In genomic region chr12:128138125-128138524, GRCh38 we compare ENCODE assay signal across 22 cellular contexts.
"Had no signal": no experiment of that assay in that cellular context is flagged by ENCODE, and none has a peak within 500 bp of the region (broad histone marks: within the 10 kb centered on the region; RNA-seq: fewer than 3 reads in every experiment).

No MANE protein-coding gene starts in this region.

- H3K4me3 ChIP-seq: colonic mucosa, esophagus squamous epithelium, heart right ventricle, ovary, prostate gland, skin epidermis, testis, transverse colon had no signal

- H3K27ac ChIP-seq: colonic mucosa, epithelial cell of prostate, esophagus squamous epithelium, heart right ventricle, neutrophil, ovary, prostate gland, skin epidermis, testis, transverse colon had no signal

- H3K36me3 ChIP-seq: colonic mucosa, esophagus squamous epithelium, heart right ventricle, neutrophil, ovary, prostate gland, transverse colon had no signal

- H3K9me3 ChIP-seq: colonic mucosa, esophagus squamous epithelium, heart right ventricle, neutrophil, ovary, prostate gland, testis, transverse colon had no signal

- H3K27me3 ChIP-seq: colonic mucosa, esophagus squamous epithelium, neutrophil, ovary, testis, transverse colon had no signal

- H3K4me1 ChIP-seq: colonic mucosa, esophagus squamous epithelium, heart right ventricle, prostate gland, transverse colon had no signal

- DNase-seq: activated B cell treated with CpG ODN at 0.5 μM for 24 hours; activated CD4-positive, alpha-beta T cell treated with anti-CD3 and anti-CD28 coated beads for 36 hours; activated effector memory CD4-positive, alpha-beta T cell treated with Interleukin-2 at 50 U/mL for 16 hours; activated naive CD4-positive, alpha-beta T cell treated with Interleukin-2 at 50 U/mL for 16 hours; anterior cingulate cortex; cerebellar nuclear complex; colonic mucosa; effector CD8-positive, alpha-beta T cell; esophagus squamous epithelium; foreskin melanocyte; heart right ventricle; ovary; retina; stimulated activated CD4-positive, alpha-beta T cell treated with anti-CD3 and anti-CD28 coated beads, Interleukin-12 subunit alpha, Interleukin-12 subunit beta, amount 100 ng/mL, for 4 hours; stimulated activated CD4-positive, alpha-beta T cell treated with anti-CD3 and anti-CD28 coated beads, Interleukin-4, amount 100 ng/mL, for 1 hour; stimulated activated naive CD8-positive, alpha-beta T cell treated with anti-CD3 and anti-CD28 coated beads, Interleukin-15, Interleukin-2, amounts not matched to agents 100 U/mL and 50 U/mL, for 24 hours; testis; transverse colon had no signal
